ENCODE assay signal across 10 cellular contexts in genomic region chr19:17078038-17078919, GRCh38. TPM values are rescaled to one million over a fixed set of nuclear protein-coding genes. Genes with fewer than 3 reads are reported as not detected.
DNase-seq lines count a peak whose midpoint lies in the region; ATAC-seq and TF ChIP-seq lines count a peak whose summit lies in the region.
"Had no signal": no experiment of that assay in that cellular context is flagged by ENCODE, and none has a peak within 500 bp of the region (broad histone marks: within the 10 kb centered on the region; RNA-seq: fewer than 3 reads in every experiment).

No MANE protein-coding gene starts in this region.

- WGBS in endodermal cell (ENCODE audit: insufficient coverage in 1 of 2, insufficient read length in 1 of 2), 2 experiments = 84 to 92% methylated on average over 16 to 18 of the region's 18 CpGs
- 87 to 90% methylated on average over 18 of the region's 18 CpGs for WGBS in sigmoid colon, 2 donors

- no peak for DNase-seq in DND-41
- no peak for DNase-seq in RWPE1 (ENCODE audit: low spot score)
- DNase-seq in endodermal cell = no peak
- no peak for DNase-seq in sigmoid colon
- DNase-seq: NCI-H1105 treated with DMSO at 0.1 percent for 48 hours had no signal

- peaks cover 2% of the 10 kb centered on the region for H3K36me3 Mint-ChIP-seq in endodermal cell (ENCODE audit: low read depth)

- no peak overlapping the region for H3K27ac Mint-ChIP-seq in endodermal cell

- H3K4me1 ChIP-seq in DND-41 (ENCODE audit: insufficient read depth, low read length) (peaks cover 38% of the 10 kb centered on the region), endodermal cell (ENCODE audit: control insufficient read depth, insufficient read depth, low read length) (peaks cover 7% of the 10 kb centered on the region), sigmoid colon (peaks cover 0 to 83% (median 61%) of the 10 kb centered on the region in 4 donors)

- peaks cover 28% of the 10 kb centered on the region for H3K4me1 Mint-ChIP-seq in endodermal cell

- H3K27ac ChIP-seq in DND-41 (ENCODE audit: low read length) (no peak overlapping the region), RWPE1 (peak overlapping the region; percentile 95), endodermal cell (ENCODE audit: low read depth, low read length) (no peak overlapping the region), sigmoid colon (peak overlapping the region; percentile 90 to 94 (median 92))
- H3K27ac ChIP-seq: VCaP had no signal

- H3K9me3 ChIP-seq in DND-41 (ENCODE audit: insufficient read depth, low read length, severe bottlenecking) (no peaks in the 10 kb centered on the region), endodermal cell (ENCODE audit: control insufficient read depth, low read length) (no peaks in the 10 kb centered on the region), sigmoid colon (no peaks in the 10 kb centered on the region)

- intact Hi-C loops in sigmoid colon (cut with DNase I) = loop anchor here (2.0 kb wide), 1 partner anchor 29 kb away; no protein-coding TSS in a partner anchor

- peaks cover 83% of the 10 kb centered on the region for H4K20me1 ChIP-seq in DND-41 (ENCODE audit: insufficient read depth, low read length)

- TF ChIP-seq CTCF in DND-41 (IDR thresholded peaks at IDR 0.05; ENCODE audit: borderline replicate concordance, extremely low read depth, low read length, poor library complexity, severe bottlenecking) = no peak
- no peak for TF ChIP-seq CTCF in RWPE1 (conservative IDR thresholded peaks at IDR 0.05; ENCODE audit: low read depth)
- no peak for TF ChIP-seq CTCF in endodermal cell (conservative IDR thresholded peaks at IDR 0.05)
- no peak for TF ChIP-seq CTCF in sigmoid colon (IDR thresholded peaks at IDR 0.05)

- H3K9ac ChIP-seq in DND-41 (ENCODE audit: low read depth, low read length) = 0 out of 2 replicates have a peak overlapping the region, but pooled peaks have one; percentile 10
- no peak overlapping the region for H3K9ac ChIP-seq in endodermal cell (ENCODE audit: extremely low read depth, low read length, poor library complexity, severe bottlenecking)

- TF ChIP-seq POLR2A in sigmoid colon (IDR thresholded peaks at IDR 0.05) = no peak

- H3K36me3 ChIP-seq in DND-41 (ENCODE audit: insufficient read depth, low read length) (peaks cover 18% of the 10 kb centered on the region), endodermal cell (ENCODE audit: control insufficient read depth, insufficient read depth, low read length) (peaks cover 4% of the 10 kb centered on the region), sigmoid colon (no peaks in the 10 kb centered on the region)

- POLR2A ChIA-PET in RWPE1 (lab: Yijun Ruan, JAX; ENCODE audit: low non-redundant PET) = no interaction called here

- H3K4me2 ChIP-seq in DND-41 (ENCODE audit: insufficient read depth, low read length) = peak overlapping the region; percentile 66

- ATAC-seq in DND-41 (ENCODE audit: insufficient read depth, low read depth) = no peak
- ATAC-seq in GM19395 (IDR thresholded peaks at IDR 0.05; ENCODE audit: unreplicated experiment) = no peak
- no peak for ATAC-seq in HG02678 (IDR thresholded peaks at IDR 0.05; ENCODE audit: unreplicated experiment)
- ATAC-seq in HG03108 (IDR thresholded peaks at IDR 0.05; ENCODE audit: unreplicated experiment) = no peak
- ATAC-seq in HG03175 (IDR thresholded peaks at IDR 0.05; ENCODE audit: unreplicated experiment) = no peak

- H3K27me3 ChIP-seq in DND-41 (ENCODE audit: insufficient read depth, low read length, poor library complexity) (no peaks in the 10 kb centered on the region), endodermal cell (ENCODE audit: control insufficient read depth, insufficient read depth, low read length, poor library complexity, severe bottlenecking) (no peaks in the 10 kb centered on the region), sigmoid colon (no peaks in the 10 kb centered on the region)

- no peak overlapping the region for H3K4me3 ChIP-seq in DND-41 (ENCODE audit: low read depth in 1 of 2, low read length in 2 of 2)
- peak overlapping the region; percentile 86 for H3K4me3 ChIP-seq in endodermal cell (ENCODE audit: low read length)
- H3K4me3 ChIP-seq in sigmoid colon = no peak overlapping the region

- CTCF ChIA-PET in RWPE1 (lab: Yijun Ruan, JAX) = no interaction called here

- H3K79me2 ChIP-seq in DND-41 (ENCODE audit: insufficient read depth, low read length) = peaks cover 96% of the 10 kb centered on the region

- H3K9me3 Mint-ChIP-seq in endodermal cell = no peaks in the 10 kb centered on the region

- no peak overlapping the region for H2AFZ ChIP-seq in DND-41 (ENCODE audit: low read depth, low read length)

- peak overlapping the region; percentile 93 for H3K4me3 Mint-ChIP-seq in endodermal cell

- TF ChIP-seq EP300 in sigmoid colon (IDR thresholded peaks at IDR 0.05) = no peak

- H3K27me3 Mint-ChIP-seq in endodermal cell (ENCODE audit: insufficient read depth) = no peaks in the 10 kb centered on the region

RNA-seq across cellular contexts. Expression of gene MYO9B, which starts 2.7 kb away (rescaled TPM):
- total RNA-seq in endodermal cell = 10 to 100 TPM; 79.4 to 96.8 TPM
- polyA plus RNA-seq in endodermal cell (2013, experiment 1 of 2) = 92.6 TPM
- 90.7 TPM for polyA plus RNA-seq in endodermal cell (2013, experiment 2 of 2)
- total RNA-seq in sigmoid colon = 10 to 100 TPM; 42.8 to 95.0 (median 58.3) TPM
- 10 to 100 TPM; 24.6 to 85.9 (median 29.8) TPM for polyA plus RNA-seq in sigmoid colon

RNA-seq across cellular contexts. Expression of gene HAUS8, which starts 3.0 kb away (rescaled TPM):
- 10 to 100 TPM; 19.4 to 19.9 TPM for total RNA-seq in endodermal cell
- 26.3 TPM for polyA plus RNA-seq in endodermal cell (2013, experiment 1 of 2)
- polyA plus RNA-seq in endodermal cell (2013, experiment 2 of 2) = 17.7 TPM
- total RNA-seq in sigmoid colon = 10 to 100 TPM in 2 of 4 donors, 1 to 10 TPM in 2; 6.7 to 14.1 (median 11.1) TPM
- polyA plus RNA-seq in sigmoid colon = 10 to 100 TPM in 2 of 3 donors, 1 to 10 TPM in 1; 9.6 to 14.8 (median 10.4) TPM

RNA-seq across cellular contexts. Expression of gene CPAMD8, which starts 51.7 kb away (rescaled TPM):
- total RNA-seq in endodermal cell (10 to 100 TPM; 19.7 to 22.9 TPM), sigmoid colon (10 to 100 TPM in 1 of 4 donors, 1 to 10 TPM in 3; 2.4 to 14.4 (median 5.1) TPM)
- 15.1 TPM for polyA plus RNA-seq in endodermal cell (2013, experiment 1 of 2)
- polyA plus RNA-seq in endodermal cell (2013, experiment 2 of 2) = 11.6 TPM
- 1 to 10 TPM in 2 of 3 donors, under 1 TPM in 1; 0.60 to 2.3 (median 1.8) TPM for polyA plus RNA-seq in sigmoid colon

Comparison
In these comparisons a context has a peak if more than half of its experiments do, and no peak if none do; other contexts are left out.
1. H3K27ac ChIP-seq: peak in RWPE1 (single experiment) and sigmoid colon (4 of 4); none in DND-41 (single experiment) and endodermal cell (single experiment).